8 cellular contexts compared by ENCODE assay signal in the genomic region with DNA sequence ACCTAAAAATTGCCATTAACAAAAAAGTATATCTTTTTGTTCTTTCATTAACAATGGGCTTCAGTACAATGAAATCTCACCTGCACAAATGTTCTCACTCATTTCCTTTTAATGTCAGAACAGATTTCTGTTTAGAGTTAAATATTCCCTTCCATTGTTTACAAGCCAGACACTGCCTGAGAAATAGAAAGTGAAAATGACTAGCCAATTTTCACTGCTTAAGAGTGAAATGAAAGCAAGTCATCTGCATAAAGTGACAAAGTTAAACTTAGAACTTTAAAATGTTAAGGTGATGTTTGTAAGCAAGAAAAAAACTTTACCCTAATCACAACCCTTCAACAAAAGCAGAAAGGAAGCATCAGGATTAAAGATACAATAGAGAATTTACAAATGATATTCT. TPM values are rescaled to one million over a fixed set of nuclear protein-coding genes. Genes with fewer than 3 reads are reported as not detected.
DNase-seq lines count a peak whose midpoint lies in the region; ATAC-seq and TF ChIP-seq lines count a peak whose summit lies in the region.

No MANE protein-coding gene starts in this region.

- TF ChIP-seq POLR2A in erythroblast (IDR thresholded peaks at IDR 0.05; ENCODE audit: low read length) = no peak

- no peak overlapping the region for H3K14ac ChIP-seq in neuronal stem cell (ENCODE audit: low read length)

- peaks cover 54% of the 10 kb centered on the region for H3K4me1 Mint-ChIP-seq in stimulated activated naive CD8-positive, alpha-beta T cell treated with anti-CD3 and anti-CD28 coated beads, Interleukin-15, Interleukin-2, amounts not matched to agents 100 ng/mL and 50 ng/mL, for 24 hours (ENCODE audit: low read depth)

- intact Hi-C loops in upper lobe of right lung (cut with DNase I) = no loop called here

- H2AK5ac ChIP-seq in neuronal stem cell (ENCODE audit: low read depth, low read length) = no peak overlapping the region

- H3K4me3 ChIP-seq in upper lobe of right lung (peak overlapping the region; percentile 9), neuronal stem cell (ENCODE audit: low read length in 2 of 2) (no peak overlapping the region)

- H3K36me3 Mint-ChIP-seq in stimulated activated naive CD8-positive, alpha-beta T cell treated with anti-CD3 and anti-CD28 coated beads, Interleukin-15, Interleukin-2, amounts not matched to agents 100 ng/mL and 50 ng/mL, for 24 hours (ENCODE audit: low read depth) = peaks cover 44% of the 10 kb centered on the region

- no peaks in the 10 kb centered on the region for H3K9me3 Mint-ChIP-seq in stimulated activated naive CD8-positive, alpha-beta T cell treated with anti-CD3 and anti-CD28 coated beads, Interleukin-15, Interleukin-2, amounts not matched to agents 100 ng/mL and 50 ng/mL, for 24 hours

- H3K27me3 ChIP-seq in upper lobe of right lung (no peaks in the 10 kb centered on the region), neuronal stem cell (ENCODE audit: control insufficient read depth in 3 of 3, insufficient read depth in 3 of 3, low read depth in 1 of 3, low read length in 3 of 3) (no peaks in the 10 kb centered on the region)

- H3K4me3 Mint-ChIP-seq in stimulated activated naive CD8-positive, alpha-beta T cell treated with anti-CD3 and anti-CD28 coated beads, Interleukin-15, Interleukin-2, amounts not matched to agents 100 ng/mL and 50 ng/mL, for 24 hours = peak overlapping the region; percentile 56

- no peak overlapping the region for H3K18ac ChIP-seq in neuronal stem cell (ENCODE audit: low read length)

- H3K4me1 ChIP-seq in upper lobe of right lung = peaks cover 10% of the 10 kb centered on the region
- H3K4me1 ChIP-seq in neuronal stem cell (ENCODE audit: control insufficient read depth in 2 of 2, insufficient read depth in 1 of 2, low read depth in 1 of 2, low read length in 2 of 2) = no peaks in the 10 kb centered on the region

- no peak for ATAC-seq in stimulated activated naive CD8-positive, alpha-beta T cell treated with anti-CD3 and anti-CD28 coated beads, Interleukin-15, Interleukin-2, amounts not matched to agents 100 U/mL and 50 U/mL, for 24 hours
- ATAC-seq in HG03571 (IDR thresholded peaks at IDR 0.05; ENCODE audit: unreplicated experiment) = peak; percentile 49
- ATAC-seq in upper lobe of right lung = no peak
- no peak for ATAC-seq in GM19328 (IDR thresholded peaks at IDR 0.05; ENCODE audit: unreplicated experiment)

- H3K4ac ChIP-seq in neuronal stem cell (ENCODE audit: low read length) = no peak overlapping the region

- peak overlapping the region; percentile 59 for H3K27ac Mint-ChIP-seq in stimulated activated naive CD8-positive, alpha-beta T cell treated with anti-CD3 and anti-CD28 coated beads, Interleukin-15, Interleukin-2, amounts not matched to agents 100 ng/mL and 50 ng/mL, for 24 hours

- no peak overlapping the region for H2AFZ ChIP-seq in neuronal stem cell (ENCODE audit: low read length)

- H2BK12ac ChIP-seq in neuronal stem cell (ENCODE audit: low read length) = no peak overlapping the region

- no peak overlapping the region for H2BK5ac ChIP-seq in neuronal stem cell (ENCODE audit: low read length)

- no peak for DNase-seq in stimulated activated naive CD8-positive, alpha-beta T cell treated with anti-CD3 and anti-CD28 coated beads, Interleukin-15, Interleukin-2, amounts not matched to agents 100 U/mL and 50 U/mL, for 24 hours
- peak; percentile 10 to 46 for DNase-seq in erythroblast (lab: John Stamatoyannopoulos, UW)
- no peak for DNase-seq in upper lobe of right lung
- no peak for DNase-seq in NCI-H510A (lab: John Stamatoyannopoulos, UW)
- DNase-seq in neuronal stem cell (ENCODE audit: low spot score) = no peak

- TF ChIP-seq CTCF in upper lobe of right lung (IDR thresholded peaks at IDR 0.05) = no peak

- H3K36me3 ChIP-seq in upper lobe of right lung (peaks cover 7% of the 10 kb centered on the region), neuronal stem cell (replicated peaks in 1 of 2; ENCODE audit: control insufficient read depth in 2 of 2, insufficient read depth in 2 of 2, low read length in 2 of 2) (peaks cover 3 to 42% of the 10 kb centered on the region in 2 donors)

- H3K79me1 ChIP-seq in neuronal stem cell (ENCODE audit: low read depth, low read length) = no peaks in the 10 kb centered on the region

- H3K27ac ChIP-seq in upper lobe of right lung (peak overlapping the region; percentile 65), neuronal stem cell (replicated peaks; ENCODE audit: low read length) (no peak overlapping the region)

- H3K9me3 ChIP-seq in upper lobe of right lung (no peaks in the 10 kb centered on the region), neuronal stem cell (replicated peaks in 1 of 2; ENCODE audit: control insufficient read depth in 2 of 2, insufficient read depth in 1 of 2, low read depth in 1 of 2, low read length in 2 of 2) (no peaks in the 10 kb centered on the region)

- no peak overlapping the region for H3K9ac ChIP-seq in neuronal stem cell (ENCODE audit: low read depth, low read length, poor library complexity)

- no peak overlapping the region for H4K91ac ChIP-seq in neuronal stem cell (ENCODE audit: low read depth, low read length, poor library complexity)

- no peak overlapping the region for H2BK15ac ChIP-seq in neuronal stem cell (ENCODE audit: low read length)

- no peaks in the 10 kb centered on the region for H3K27me3 Mint-ChIP-seq in stimulated activated naive CD8-positive, alpha-beta T cell treated with anti-CD3 and anti-CD28 coated beads, Interleukin-15, Interleukin-2, amounts not matched to agents 100 ng/mL and 50 ng/mL, for 24 hours

- no peak overlapping the region for H3K4me2 ChIP-seq in neuronal stem cell (ENCODE audit: insufficient read depth, low read length, poor library complexity, severe bottlenecking)

- H3K23ac ChIP-seq in neuronal stem cell (ENCODE audit: low read depth, low read length, poor library complexity) = no peak overlapping the region

- no peak overlapping the region for H4K8ac ChIP-seq in neuronal stem cell (ENCODE audit: low read depth, low read length)

- H2BK120ac ChIP-seq in neuronal stem cell (ENCODE audit: low read depth, low read length) = no peak overlapping the region

RNA-seq across cellular contexts. Expression of gene COA6, which starts 27.5 kb away (rescaled TPM):
- total RNA-seq in upper lobe of right lung = 25.0 TPM
- polyA plus RNA-seq in neuronal stem cell (2013, experiment 1 of 2) = 36.1 TPM
- 36.5 TPM for polyA plus RNA-seq in neuronal stem cell (2013, experiment 2 of 2)

Comparison
In these comparisons a context has a peak if more than half of its experiments do, and no peak if none do; other contexts are left out.
1. DNase-seq: peak in erythroblast (2 of 2); none in stimulated activated naive CD8-positive, alpha-beta T cell treated with anti-CD3 and anti-CD28 coated beads, Interleukin-15, Interleukin-2, amounts not matched to agents 100 U/mL and 50 U/mL, for 24 hours (single experiment), upper lobe of right lung (single experiment), NCI-H510A (single experiment) and neuronal stem cell (single experiment).